Comparison of ENCODE assay signal across 19 cellular contexts in genomic region chr5:10913181-10913810, GRCh38.
DNase-seq lines count a peak whose midpoint lies in the region; ATAC-seq, FAIRE-seq and TF ChIP-seq lines count a peak whose summit lies in the region.
"Had no signal": no experiment of that assay in that cellular context is flagged by ENCODE, and none has a peak within 500 bp of the region (broad histone marks: within the 10 kb centered on the region; RNA-seq: fewer than 3 reads in every experiment).

No MANE protein-coding gene starts in this region.

- peak overlapping the region; percentile 74 for H3K56ac ChIP-seq in IMR-90 (ENCODE audit: extremely low read depth, insufficient read depth, low read length)

- H3K4me1 Mint-ChIP-seq in astrocyte (ENCODE audit: low read depth, unreplicated experiment) = peaks cover 8% of the 10 kb centered on the region
- H3K4me1 Mint-ChIP-seq: B cell; CD4-positive, CD25-positive, alpha-beta regulatory T cell had no signal

- H4K20me1 ChIP-seq in IMR-90 (ENCODE audit: insufficient read depth, low read length) (no peaks in the 10 kb centered on the region), astrocyte (ENCODE audit: insufficient read depth, low read length) (no peaks in the 10 kb centered on the region), osteoblast (ENCODE audit: insufficient read depth, low read length) (no peaks in the 10 kb centered on the region)

- peak overlapping the region; percentile 60; the same call in 1 of the 2 replicates for H3K18ac ChIP-seq in IMR-90 (ENCODE audit: low read depth, low read length)

- TF ChIP-seq CTCF in IMR-90 (conservative IDR thresholded peaks at IDR 0.05; ENCODE audit: low read depth, low read length) = no peak
- no peak for TF ChIP-seq CTCF in astrocyte (IDR thresholded peaks at IDR 0.05; ENCODE audit: insufficient read depth, low read depth, low read length)
- no peak for TF ChIP-seq CTCF in osteoblast (IDR thresholded peaks at IDR 0.05; ENCODE audit: extremely low read depth, low read depth, low read length)

- peak overlapping the region; percentile 67 for H3K4me2 ChIP-seq in IMR-90 (ENCODE audit: low read depth, low read length)
- peak overlapping the region; percentile 55 for H3K4me2 ChIP-seq in astrocyte (ENCODE audit: low read length)
- H3K4me2 ChIP-seq in osteoblast (ENCODE audit: insufficient read depth, low read length) = peak overlapping the region; percentile 65
- H3K4me2 ChIP-seq: GM23338 had no signal

- DNase-seq in ELR (ENCODE audit: low read depth) (peak; percentile 14), IMR-90 (no peak), astrocyte (ENCODE audit: low read depth) (no peak), osteoblast (ENCODE audit: insufficient read length, low spot score, missing footprints) (no peak), SK-N-DZ (ENCODE audit: low spot score) (no peak)
- no peak for DNase-seq in stimulated activated CD4-positive, alpha-beta T cell treated with anti-CD3 and anti-CD28 coated beads, Interleukin-4, amount 100 ng/mL, for 4 hours
- DNase-seq: Caco-2; CD4-positive, CD25-positive, alpha-beta regulatory T cell; DMS153; NCI-H1417 treated with DMSO at 0.1 percent for 48 hours; NCI-H187 treated with DMSO at 0.1 percent for 48 hours; NCI-H2227 treated with DMSO at 0.1 percent for 48 hours; NCI-H510A treated with DMSO at 0.1 percent for 48 hours; NCI-H774; SJCRH30 had no signal

- peak overlapping the region; percentile 28; the same call in 1 of the 2 replicates for H3K9ac ChIP-seq in IMR-90 (ENCODE audit: low read depth, low read length)
- H3K9ac ChIP-seq in astrocyte (ENCODE audit: low read length) = no peak overlapping the region

- H3K79me1 ChIP-seq in IMR-90 (ENCODE audit: low read depth in 1 of 2, low read length in 2 of 2) = no peaks in the 10 kb centered on the region

- H3K4me3 ChIP-seq in IMR-90 (ENCODE audit: insufficient read depth, low read depth, low read length) (no peak overlapping the region), astrocyte (ENCODE audit: insufficient read depth, low read depth, low read length) (peak overlapping the region; percentile 11), osteoblast (ENCODE audit: insufficient read depth, low read length) (no peak overlapping the region)
- H3K4me3 ChIP-seq: GM23338, SJCRH30 had no signal

- peak; percentile 31; the same call in 1 of the 2 replicates for ATAC-seq in IMR-90 (ENCODE audit: low read depth)
- ATAC-seq in HG02870 (IDR thresholded peaks at IDR 0.05; ENCODE audit: unreplicated experiment) = no peak
- ATAC-seq: GM23338 had no signal

- dilution Hi-C loops in IMR-90 (cut with HindIII; ENCODE audit: low sequenced_read_pairs, unreplicated experiment) = no loop called here

- H3K9me3 Mint-ChIP-seq in astrocyte (ENCODE audit: unreplicated experiment) = no peaks in the 10 kb centered on the region
- H3K9me3 Mint-ChIP-seq: GM23338 had no signal

- no peaks in the 10 kb centered on the region for H3K79me2 ChIP-seq in astrocyte (ENCODE audit: insufficient read depth, low read length)
- H3K79me2 ChIP-seq in osteoblast (ENCODE audit: insufficient read depth, low read length) = no peaks in the 10 kb centered on the region

- POLR2A ChIA-PET in IMR-90 (lab: Charles Lee; ENCODE audit: unreplicated experiment) = no interaction called here

- H3K36me3 ChIP-seq in IMR-90 (ENCODE audit: control insufficient read depth, insufficient read depth, low read length) (no peaks in the 10 kb centered on the region), astrocyte (ENCODE audit: insufficient read depth, low read length) (no peaks in the 10 kb centered on the region), osteoblast (ENCODE audit: insufficient read depth, low read length) (no peaks in the 10 kb centered on the region)
- H3K36me3 ChIP-seq: SJCRH30 had no signal

- H3K27me3 ChIP-seq in IMR-90 (ENCODE audit: control insufficient read depth, insufficient read depth, low read length) = no peaks in the 10 kb centered on the region
- H3K27me3 ChIP-seq in astrocyte (ENCODE audit: insufficient read depth, low read length) = no peaks in the 10 kb centered on the region
- no peaks in the 10 kb centered on the region for H3K27me3 ChIP-seq in osteoblast (ENCODE audit: insufficient read depth, low read length)
- H3K27me3 ChIP-seq: SJCRH30 had no signal

- H3K27me3 Mint-ChIP-seq in astrocyte (ENCODE audit: low read depth, unreplicated experiment) = peaks cover 4% of the 10 kb centered on the region
- H3K27me3 Mint-ChIP-seq: CD4-positive, CD25-positive, alpha-beta regulatory T cell had no signal

- peak overlapping the region; percentile 62; the same call in 1 of the 3 replicates for H2BK15ac ChIP-seq in IMR-90 (ENCODE audit: low read depth, low read length)

- H3K9me1 ChIP-seq in IMR-90 (ENCODE audit: insufficient read depth, low read length) = peaks cover 5% of the 10 kb centered on the region; the same call in 1 of the 2 replicates

- H2AFZ ChIP-seq in IMR-90 (replicated peaks; ENCODE audit: low read length, poor library complexity) (no peak overlapping the region), astrocyte (ENCODE audit: low read depth, low read length) (no peak overlapping the region), osteoblast (ENCODE audit: low read length) (peak overlapping the region; percentile 56)
- H2AFZ ChIP-seq: GM23338 had no signal

- H4K91ac ChIP-seq in IMR-90 (ENCODE audit: insufficient read depth, low read depth, low read length) = peak overlapping the region; percentile 95

- no TSS peak for BruUV-seq in IMR-90 (replicated peaks; lab: Mats Ljungman, UMichigan)

- intact Hi-C loops in IMR-90 (cut with micrococcal nuclease) = no loop called here

- H2BK5ac ChIP-seq in IMR-90 (ENCODE audit: low read depth, low read length, poor library complexity, severe bottlenecking) = peak overlapping the region; percentile 83

- no CpG with 5 or more reads among the region's 2 CpGs for WGBS in IMR-90 (ENCODE audit: extremely low coverage in 2 of 2, insufficient read length in 1 of 2), 2 experiments

- H2BK120ac ChIP-seq in IMR-90 (ENCODE audit: low read depth, low read length) = peak overlapping the region; percentile 91

- FAIRE-seq in astrocyte (lab: Jason Lieb, UNC) = no peak

- TF ChIP-seq RAD21 in IMR-90 (IDR thresholded peaks at IDR 0.05; ENCODE audit: low read length) = no peak

- H3K4me1 ChIP-seq in IMR-90 (ENCODE audit: control insufficient read depth, insufficient read depth, low read length) (peaks cover 2% of the 10 kb centered on the region), astrocyte (ENCODE audit: insufficient read depth, low read length) (peaks cover 12% of the 10 kb centered on the region), osteoblast (ENCODE audit: insufficient read depth, low read length) (peaks cover 13% of the 10 kb centered on the region)
- H3K4me1 ChIP-seq: Caco-2, SJCRH30 had no signal

- peak overlapping the region; percentile 38 to 87; a peak in 3 of 4 replicates for H4K8ac ChIP-seq in IMR-90 (ENCODE audit: low read depth in 2 of 2, low read length in 2 of 2)

- H3K9me3 ChIP-seq in IMR-90 (ENCODE audit: control insufficient read depth, insufficient read depth, low read length) (no peaks in the 10 kb centered on the region), astrocyte (ENCODE audit: insufficient read depth, low read depth, low read length) (no peaks in the 10 kb centered on the region), osteoblast (ENCODE audit: low read depth, low read length) (no peaks in the 10 kb centered on the region)
- H3K9me3 ChIP-seq: Caco-2, SJCRH30 had no signal

- peak overlapping the region; percentile 87; the same call in 1 of the 2 replicates for H3K14ac ChIP-seq in IMR-90 (replicated peaks; ENCODE audit: low read depth, low read length)

- peak overlapping the region; percentile 56 for H3K27ac ChIP-seq in IMR-90 (ENCODE audit: insufficient read depth, low read length)
- H3K27ac ChIP-seq in astrocyte (ENCODE audit: low read depth, low read length) = no peak overlapping the region
- H3K27ac ChIP-seq in osteoblast (ENCODE audit: low read depth, low read length) = no peak overlapping the region
- H3K27ac ChIP-seq: RWPE1, SJCRH30 had no signal

- no peak overlapping the region for H3K27ac Mint-ChIP-seq in astrocyte (ENCODE audit: unreplicated experiment)
- H3K27ac Mint-ChIP-seq: B cell; CD4-positive, CD25-positive, alpha-beta regulatory T cell; GM23338 had no signal

- peak overlapping the region; percentile 76 for H2AK5ac ChIP-seq in IMR-90 (ENCODE audit: low read depth, low read length)

- no peak overlapping the region for H3K4me3 Mint-ChIP-seq in astrocyte (ENCODE audit: unreplicated experiment)
- H3K4me3 Mint-ChIP-seq: B cell; CD4-positive, CD25-positive, alpha-beta regulatory T cell; GM23338 had no signal

- CTCF ChIA-PET in IMR-90 (lab: Yijun Ruan, JAX) = no interaction called here

- H4K5ac ChIP-seq in IMR-90 (ENCODE audit: low read depth, low read length) = peak overlapping the region; percentile 31; the same call in 1 of the 2 replicates

- peak overlapping the region; percentile 88 for H3K4ac ChIP-seq in IMR-90 (ENCODE audit: low read depth, low read length)

- H2AK9ac ChIP-seq in IMR-90 (replicated peaks; ENCODE audit: low read depth, low read length, poor library complexity) = no peak overlapping the region

- no peaks in the 10 kb centered on the region for H3K36me3 Mint-ChIP-seq in astrocyte (ENCODE audit: low read depth, unreplicated experiment)
- H3K36me3 Mint-ChIP-seq: CD4-positive, CD25-positive, alpha-beta regulatory T cell had no signal

- TF ChIP-seq POLR2A in IMR-90 (IDR thresholded peaks at IDR 0.05; ENCODE audit: low read depth, low read length) = no peak

- H3K23ac ChIP-seq in IMR-90 (ENCODE audit: low read depth, low read length) = peak overlapping the region; percentile 83; the same call in 1 of the 2 replicates

- peak overlapping the region; percentile 97 for H2BK20ac ChIP-seq in IMR-90 (ENCODE audit: low read depth, low read length)

- in situ Hi-C loops in IMR-90 (cut with MboI; ENCODE audit: low sequenced_read_pairs) = no loop called here

TF ChIP-seq in IMR-90, 13 proteins besides CTCF, POLR2A, EP300 and RAD21 (continues in another document):
- TF ChIP-seq RCOR1 (IDR thresholded peaks at IDR 0.05; ENCODE audit: insufficient replicate concordance, low read length) (no peak), MAFK (IDR thresholded peaks at IDR 0.05; ENCODE audit: low read depth, low read length) (no peak), CHD1 (IDR thresholded peaks at IDR 0.05; ENCODE audit: low read depth, low read length) (no peak), USF2 (IDR thresholded peaks at IDR 0.05; ENCODE audit: low read depth, low read length) (no peak), BHLHE40 (IDR thresholded peaks at IDR 0.05; ENCODE audit: low read depth, low read length) (no peak), RFX5 (IDR thresholded peaks at IDR 0.05; ENCODE audit: low read depth, low read length) (no peak), NFE2L2 (IDR thresholded peaks at IDR 0.05; ENCODE audit: low read depth, low read length) (no peak), FOS (IDR thresholded peaks at IDR 0.05; ENCODE audit: low read depth, low read length) (no peak)
